ENCODE assay signal across 17 cellular contexts in the genomic region with DNA sequence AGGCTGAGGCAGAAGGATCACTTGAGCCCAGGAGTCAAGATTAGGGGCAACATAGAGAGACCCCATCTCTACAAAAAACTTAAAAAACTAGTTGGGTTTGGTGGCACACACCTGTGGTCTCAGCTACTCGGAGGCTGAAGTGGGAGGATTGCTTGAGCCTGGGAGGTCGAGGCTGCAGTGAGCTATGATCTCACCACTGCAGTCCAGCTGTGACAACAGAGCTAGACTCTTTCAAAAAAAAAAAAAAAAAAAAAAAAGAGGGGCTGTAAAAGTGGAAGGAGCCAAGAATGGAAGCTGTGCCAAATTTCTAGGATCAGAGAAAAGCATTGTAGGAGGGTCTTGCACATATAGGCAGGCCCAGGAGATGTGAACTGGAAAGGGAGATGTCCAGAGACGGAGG. TPM values are rescaled to one million over a fixed set of nuclear protein-coding genes. Genes with fewer than 3 reads are reported as not detected.
DNase-seq lines count a peak whose midpoint lies in the region; ATAC-seq and TF ChIP-seq lines count a peak whose summit lies in the region.
"Had no signal": no experiment of that assay in that cellular context is flagged by ENCODE, and none has a peak within 500 bp of the region (broad histone marks: within the 10 kb centered on the region; RNA-seq: fewer than 3 reads in every experiment).

No MANE protein-coding gene starts in this region.

- peaks cover 8% of the 10 kb centered on the region for H3K27me3 Mint-ChIP-seq in endothelial cell (ENCODE audit: unreplicated experiment)
- H3K27me3 Mint-ChIP-seq in neural crest cell (ENCODE audit: low read depth) = peaks cover 2% of the 10 kb centered on the region
- no peaks in the 10 kb centered on the region for H3K27me3 Mint-ChIP-seq in activated CD4-positive, alpha-beta T cell treated with anti-CD3 and anti-CD28 coated beads for 36 hours

- CTCF ChIA-PET in activated CD4-positive, alpha-beta T cell treated with anti-CD3 and anti-CD28 coated beads for 36 hours (lab: Charles Lee) = interaction anchor here (0.6 to 2.4 kb wide), 4 partner anchors 13 to 94 kb away, joined by 4 to 11 read pairs (median 5); a partner anchor contains a TSS

- intact Hi-C loops in activated CD4-positive, alpha-beta T cell treated with anti-CD3 and anti-CD28 coated beads for 36 hours (cut with DNase I, micrococcal nuclease) = no loop called here

- H3K9me2 ChIP-seq in Karpas-422 (replicated peaks; ENCODE audit: insufficient read depth, low read length) = no peaks in the 10 kb centered on the region

- H4K20me1 ChIP-seq in Karpas-422 (ENCODE audit: insufficient read depth, low read depth, low read length) = no peaks in the 10 kb centered on the region
- H4K20me1 ChIP-seq: BLaER1 had no signal

- H3K27me3 ChIP-seq in Karpas-422 (ENCODE audit: low read length) = no peaks in the 10 kb centered on the region
- H3K27me3 ChIP-seq: BLaER1 had no signal

- H3K9me3 Mint-ChIP-seq in endothelial cell (ENCODE audit: unreplicated experiment) (no peaks in the 10 kb centered on the region), neural crest cell (peaks cover 6% of the 10 kb centered on the region)
- no peaks in the 10 kb centered on the region for H3K9me3 Mint-ChIP-seq in activated CD4-positive, alpha-beta T cell treated with anti-CD3 and anti-CD28 coated beads for 36 hours (ENCODE audit: low read depth)
- H3K9me3 Mint-ChIP-seq: CD8-positive, alpha-beta memory T cell had no signal

- POLR2A ChIA-PET in activated CD4-positive, alpha-beta T cell treated with anti-CD3 and anti-CD28 coated beads for 36 hours (lab: Charles Lee) = interaction anchor here (1.0 kb wide), 1 partner anchor 17 kb away, joined by 5 read pairs; no protein-coding TSS in a partner anchor

- H3K36me3 Mint-ChIP-seq in endothelial cell (ENCODE audit: low read depth, unreplicated experiment) (peaks cover 15% of the 10 kb centered on the region), neural crest cell (ENCODE audit: low read depth) (peaks cover 15% of the 10 kb centered on the region)
- peaks cover 20% of the 10 kb centered on the region for H3K36me3 Mint-ChIP-seq in activated CD4-positive, alpha-beta T cell treated with anti-CD3 and anti-CD28 coated beads for 36 hours (ENCODE audit: low read depth)

- peaks cover 4% of the 10 kb centered on the region for H3K4me1 Mint-ChIP-seq in endothelial cell (ENCODE audit: unreplicated experiment)
- peaks cover 7% of the 10 kb centered on the region for H3K4me1 Mint-ChIP-seq in neural crest cell
- peaks cover 5% of the 10 kb centered on the region for H3K4me1 Mint-ChIP-seq in activated CD4-positive, alpha-beta T cell treated with anti-CD3 and anti-CD28 coated beads for 36 hours

- no peak for ATAC-seq in activated CD4-positive, alpha-beta T cell treated with anti-CD3 and anti-CD28 coated beads for 36 hours

- no peak overlapping the region for H2AFZ ChIP-seq in Karpas-422 (ENCODE audit: low read length)

- DNase-seq in DMS53 (lab: John Stamatoyannopoulos, UW) (peak; percentile 43), DMS53 treated with DMSO at 0.1 percent for 48 hours (lab: John Stamatoyannopoulos, UW; ENCODE audit: unreplicated experiment) (no peak), endothelial cell (ENCODE audit: low spot score) (no peak), neural crest cell (ENCODE audit: low read depth, low spot score) (no peak), Karpas-422 (no peak), NCI-H446 (lab: John Stamatoyannopoulos, UW) (no peak)
- DNase-seq in activated CD4-positive, alpha-beta T cell treated with anti-CD3 and anti-CD28 coated beads for 36 hours = no peak
- DNase-seq: 8988T, AML-193, Caco-2, DMS 273 treated with DMSO at 0.1 percent for 48 hours, DMS79 treated with DMSO at 0.1 percent for 48 hours, EL had no signal

- H3K4me1 ChIP-seq in Karpas-422 (ENCODE audit: low read length) = peaks cover 7% of the 10 kb centered on the region
- H3K4me1 ChIP-seq: Caco-2, HAP-1 had no signal

- no peaks in the 10 kb centered on the region; the same call in 1 of the 2 replicates for H3K9me3 ChIP-seq in Karpas-422 (ENCODE audit: low read length)
- H3K9me3 ChIP-seq: Caco-2, HAP-1 had no signal

- H3K4me3 Mint-ChIP-seq in endothelial cell (ENCODE audit: unreplicated experiment) (peak overlapping the region; percentile 63), neural crest cell (peak overlapping the region; percentile 45)
- H3K4me3 Mint-ChIP-seq in activated CD4-positive, alpha-beta T cell treated with anti-CD3 and anti-CD28 coated beads for 36 hours = no peak overlapping the region

- no peaks in the 10 kb centered on the region for H3K79me2 ChIP-seq in Karpas-422 (ENCODE audit: low read length)

- H3K36me3 ChIP-seq in Karpas-422 (ENCODE audit: insufficient read depth, low read length) = peaks cover 16% of the 10 kb centered on the region

- H3K27ac Mint-ChIP-seq in endothelial cell (ENCODE audit: unreplicated experiment) = no peak overlapping the region
- no peak overlapping the region for H3K27ac Mint-ChIP-seq in neural crest cell (ENCODE audit: unreplicated experiment)
- H3K27ac Mint-ChIP-seq in activated CD4-positive, alpha-beta T cell treated with anti-CD3 and anti-CD28 coated beads for 36 hours = no peak overlapping the region

- no peak overlapping the region for H3K4me2 ChIP-seq in Karpas-422 (ENCODE audit: low read depth, low read length, poor library complexity, severe bottlenecking)
- H3K4me2 ChIP-seq: BLaER1 had no signal

- H3K27ac ChIP-seq in Karpas-422 (ENCODE audit: low read length) = no peak overlapping the region
- H3K27ac ChIP-seq: BLaER1 had no signal

- TF ChIP-seq CTCF in endothelial cell (IDR thresholded peaks at IDR 0.05; ENCODE audit: unreplicated experiment) (no peak), neural crest cell (conservative IDR thresholded peaks at IDR 0.05) (no peak)

- no peak overlapping the region for H3K9ac ChIP-seq in Karpas-422 (ENCODE audit: low read length)
- H3K9ac ChIP-seq: BLaER1 had no signal

- H3K4me3 ChIP-seq in Karpas-422 (ENCODE audit: low read length) = no peak overlapping the region
- H3K4me3 ChIP-seq: BLaER1, HAP-1 had no signal

RNA-seq across cellular contexts. Expression of a gene that starts 9.6 kb away (rescaled TPM):
- total RNA-seq in endothelial cell (ENCODE audit: unreplicated experiment) = 12.2 TPM
- 8.6 and 11.2 TPM in 2 replicates for total RNA-seq in neural crest cell
- 47.1 and 61.3 TPM in 2 replicates for total RNA-seq in Karpas-422 (2014; rRNA removed; shearing (Covaris generic); ENCODE audit: low replicate concordance)
- total RNA-seq in activated CD4-positive, alpha-beta T cell treated with anti-CD3 and anti-CD28 coated beads for 36 hours = 10 to 100 TPM; 22.5 to 24.3 TPM

RNA-seq across cellular contexts. Expression of a gene that starts 15.3 kb away (rescaled TPM):
- total RNA-seq in endothelial cell (ENCODE audit: unreplicated experiment) (0.54 TPM), neural crest cell (0.18 TPM in 1 of 2 replicates, not detected in the other)
- not detected in 2 replicates for total RNA-seq in Karpas-422 (2014; rRNA removed; shearing (Covaris generic); ENCODE audit: low replicate concordance)
- total RNA-seq in activated CD4-positive, alpha-beta T cell treated with anti-CD3 and anti-CD28 coated beads for 36 hours = under 1 TPM; 0.18 to 0.37 TPM
- total RNA-seq: Caco-2, HT1080 had no signal

RNA-seq across cellular contexts. Expression of a gene that starts 19.3 kb away (rescaled TPM):
- total RNA-seq in endothelial cell (ENCODE audit: unreplicated experiment) = 20.0 TPM
- total RNA-seq in neural crest cell = 46.7 and 48.3 TPM in 2 replicates
- total RNA-seq in Karpas-422 (2014; rRNA removed; shearing (Covaris generic); ENCODE audit: low replicate concordance) = 24.9 and 32.8 TPM in 2 replicates
- total RNA-seq in activated CD4-positive, alpha-beta T cell treated with anti-CD3 and anti-CD28 coated beads for 36 hours = 10 to 100 TPM; 36.2 to 41.1 TPM

RNA-seq across cellular contexts. Expression of a gene that starts 33.4 kb away (rescaled TPM):
- total RNA-seq in endothelial cell (ENCODE audit: unreplicated experiment) = 4.1 TPM
- total RNA-seq in neural crest cell = 16.7 and 17.7 TPM in 2 replicates
- 0.48 and 3.3 TPM in 2 replicates for total RNA-seq in Karpas-422 (2014; rRNA removed; shearing (Covaris generic); ENCODE audit: low replicate concordance)
- total RNA-seq in activated CD4-positive, alpha-beta T cell treated with anti-CD3 and anti-CD28 coated beads for 36 hours = 1 to 10 TPM; 1.8 to 2.7 TPM

RNA-seq across cellular contexts. Expression of a gene that starts 37.3 kb away (rescaled TPM):
- total RNA-seq in endothelial cell (ENCODE audit: unreplicated experiment) (not detected), neural crest cell (0.36 TPM in 1 of 2 replicates, not detected in the other)
- not detected in 2 replicates for total RNA-seq in Karpas-422 (2014; rRNA removed; shearing (Covaris generic); ENCODE audit: low replicate concordance)
- not detected for total RNA-seq in activated CD4-positive, alpha-beta T cell treated with anti-CD3 and anti-CD28 coated beads for 36 hours
- total RNA-seq: Caco-2; CD8-positive, alpha-beta memory T cell; HT1080 had no signal
